7 cellular contexts compared by ENCODE assay signal in genomic region chr7:75638607-75639070, GRCh38.
DNase-seq lines count a peak whose midpoint lies in the region; ATAC-seq and TF ChIP-seq lines count a peak whose summit lies in the region.

No MANE protein-coding gene starts in this region.

- DNase-seq in GM06990 (ENCODE audit: extremely low read depth, insufficient read length) (no peak), NCI-H226 (peak; percentile 24), cerebellum (ENCODE audit: low spot score) (peak; percentile 48), left colon (peak in 1 of 2 donors; percentile 36), kidney glomerular epithelial cell (lab: John Stamatoyannopoulos, UW) (no peak)

- peaks cover 12% of the 10 kb centered on the region for H3K27me3 Mint-ChIP-seq in stimulated activated memory B cell treated with anti-CD40 and anti-IgM and Interleukin-4, amounts not matched to agents 10 μg/mL and 1 μg/mL and 100 μg/mL, for 72 hours

- intact Hi-C loops in left colon (cut with DNase I, micrococcal nuclease): no loop called here

- peak; percentile 69 for ATAC-seq in left colon
- ATAC-seq in stimulated activated memory B cell treated with anti-CD40 and anti-IgM and Interleukin-4, amounts not matched to agents 10 μg/mL and 1 μg/mL and 100 μg/mL, for 72 hours: no peak
- no peak for ATAC-seq in HG03135 (IDR thresholded peaks at IDR 0.05; ENCODE audit: unreplicated experiment)

- TF ChIP-seq CTCF in GM06990 (IDR thresholded peaks at IDR 0.05; ENCODE audit: insufficient read depth, low read length, poor library complexity, severe bottlenecking): no peak

- H3K4me3 ChIP-seq in GM06990 (replicated peaks; ENCODE audit: low read depth, low read length): peak overlapping the region; percentile 79

- H3K36me3 ChIP-seq in GM06990 (ENCODE audit: control insufficient read depth, insufficient read depth, low read length): no peaks in the 10 kb centered on the region

- H3K27ac Mint-ChIP-seq in stimulated activated memory B cell treated with anti-CD40 and anti-IgM and Interleukin-4, amounts not matched to agents 10 μg/mL and 1 μg/mL and 100 μg/mL, for 72 hours: no peak overlapping the region

- H3K27me3 ChIP-seq in GM06990 (replicated peaks; ENCODE audit: control insufficient read depth, insufficient read depth, low read length): no peaks in the 10 kb centered on the region

- peak overlapping the region; percentile 43 for H3K4me3 Mint-ChIP-seq in stimulated activated memory B cell treated with anti-CD40 and anti-IgM and Interleukin-4, amounts not matched to agents 10 μg/mL and 1 μg/mL and 100 μg/mL, for 72 hours

- H3K9me3 Mint-ChIP-seq in stimulated activated memory B cell treated with anti-CD40 and anti-IgM and Interleukin-4, amounts not matched to agents 10 μg/mL and 1 μg/mL and 100 μg/mL, for 72 hours: no peaks in the 10 kb centered on the region

- H3K4me1 Mint-ChIP-seq in stimulated activated memory B cell treated with anti-CD40 and anti-IgM and Interleukin-4, amounts not matched to agents 10 μg/mL and 1 μg/mL and 100 μg/mL, for 72 hours: peaks cover 15% of the 10 kb centered on the region

- no peaks in the 10 kb centered on the region for H3K36me3 Mint-ChIP-seq in stimulated activated memory B cell treated with anti-CD40 and anti-IgM and Interleukin-4, amounts not matched to agents 10 μg/mL and 1 μg/mL and 100 μg/mL, for 72 hours

Comparison
In these comparisons a context has a peak if more than half of its experiments do, and no peak if none do; other contexts are left out.
1. DNase-seq: peak in NCI-H226 (single experiment) and cerebellum (single experiment); none in GM06990 (single experiment) and kidney glomerular epithelial cell (single experiment).